ENCODE assay signal across 20 cellular contexts in genomic region chr20:1507276-1507675, GRCh38. TPM values are rescaled to one million over a fixed set of nuclear protein-coding genes. Genes with fewer than 3 reads are reported as not detected.
DNase-seq lines count a peak whose midpoint lies in the region; TF ChIP-seq lines count a peak whose summit lies in the region.
"Had no signal": no experiment of that assay in that cellular context is flagged by ENCODE, and none has a peak within 500 bp of the region (broad histone marks: within the 10 kb centered on the region; RNA-seq: fewer than 3 reads in every experiment).

No MANE protein-coding gene starts in this region.

- no peak for TF ChIP-seq POLR2A in thyroid gland (IDR thresholded peaks at IDR 0.05)

- H3K79me2 ChIP-seq in neural progenitor cell (ENCODE audit: low read depth) = no peaks in the 10 kb centered on the region

- H3K27ac Mint-ChIP-seq in neural progenitor cell = no peak overlapping the region
- H3K27ac Mint-ChIP-seq: CD14-positive monocyte; CD4-positive, alpha-beta memory T cell had no signal

- intact Hi-C loops in thyroid gland (cut with DNase I) = no loop called here

- no peaks in the 10 kb centered on the region for H3F3A ChIP-seq in neural progenitor cell (ENCODE audit: low read depth)

- H3K4me3 ChIP-seq in WERI-Rb-1 (ENCODE audit: low read depth, low read length) (no peak overlapping the region), neural progenitor cell (no peak overlapping the region), thyroid gland (replicated peaks in 1 of 3) (no peak overlapping the region)
- H3K4me3 ChIP-seq: A549, BLaER1, GM23248 had no signal

- H3K36me3 Mint-ChIP-seq in neural progenitor cell = no peaks in the 10 kb centered on the region
- H3K36me3 Mint-ChIP-seq: CD4-positive, alpha-beta memory T cell had no signal

- H3K9ac ChIP-seq in neural progenitor cell = no peak overlapping the region
- H3K9ac ChIP-seq: BLaER1, GM23248 had no signal

- H3K27me3 ChIP-seq in WERI-Rb-1 (ENCODE audit: insufficient read depth, low read depth, severe bottlenecking) = peaks cover 10% of the 10 kb centered on the region
- no peaks in the 10 kb centered on the region for H3K27me3 ChIP-seq in neural progenitor cell
- H3K27me3 ChIP-seq in thyroid gland = no peaks in the 10 kb centered on the region
- H3K27me3 ChIP-seq: BLaER1 had no signal

- H2AFZ ChIP-seq in neural progenitor cell (replicated peaks) = no peak overlapping the region
- H2AFZ ChIP-seq: GM23248 had no signal

- WGBS in thyroid gland, 2 donors = 70 to 73% methylated on average over 3 of the region's 3 CpGs

- peaks cover 2% of the 10 kb centered on the region for H3K27me3 Mint-ChIP-seq in neural progenitor cell (ENCODE audit: insufficient read depth, low read depth)

- TF ChIP-seq CTCF in WERI-Rb-1 (IDR thresholded peaks at IDR 0.05; ENCODE audit: low read depth, low read length) (no peak), neural progenitor cell (IDR thresholded peaks at IDR 0.05) (no peak), thyroid gland (IDR thresholded peaks at IDR 0.05) (no peak)

- H3K4me1 ChIP-seq in neural progenitor cell (peaks cover 3% of the 10 kb centered on the region), thyroid gland (no peaks in the 10 kb centered on the region)
- H3K4me1 ChIP-seq: BLaER1 had no signal

- H3K9me3 ChIP-seq in WERI-Rb-1 (ENCODE audit: severe bottlenecking) (no peaks in the 10 kb centered on the region), neural progenitor cell (ENCODE audit: low read depth) (no peaks in the 10 kb centered on the region), thyroid gland (no peaks in the 10 kb centered on the region)
- H3K9me3 ChIP-seq: BLaER1 had no signal

- peaks cover 8% of the 10 kb centered on the region for H3K9me3 Mint-ChIP-seq in neural progenitor cell

- DNase-seq in NCI-H524 (lab: John Stamatoyannopoulos, UW) (peak; percentile 16 to 20), NCI-H524 treated with DMSO at 0.1 percent for 48 hours (lab: John Stamatoyannopoulos, UW) (no peak), NCI-H82 (lab: John Stamatoyannopoulos, UW) (peak; percentile 80), WERI-Rb-1 (peak; percentile 66), neural progenitor cell (ENCODE audit: low spot score) (peak; percentile 60), thyroid gland (no peak), hepatic stellate cell (ENCODE audit: low spot score) (no peak)
- DNase-seq: AML-193; CD4-positive, alpha-beta memory T cell; DMS153; DMS79; GDM1; GM23248; HCEC 1CT had no signal

- no peaks in the 10 kb centered on the region for H3K4me1 Mint-ChIP-seq in neural progenitor cell

- H3K36me3 ChIP-seq in WERI-Rb-1 = no peaks in the 10 kb centered on the region
- H3K36me3 ChIP-seq in neural progenitor cell = no peaks in the 10 kb centered on the region
- H3K36me3 ChIP-seq in thyroid gland = no peaks in the 10 kb centered on the region
- H3K36me3 ChIP-seq: BLaER1 had no signal

- no peak overlapping the region for H3K4me2 ChIP-seq in neural progenitor cell
- H3K4me2 ChIP-seq: A549, BLaER1 had no signal

- H3K4me3 Mint-ChIP-seq in neural progenitor cell = no peak overlapping the region
- H3K4me3 Mint-ChIP-seq: CD14-positive monocyte; CD4-positive, alpha-beta memory T cell had no signal

- H3K27ac ChIP-seq in WERI-Rb-1 (no peak overlapping the region), neural progenitor cell (no peak overlapping the region), thyroid gland (no peak overlapping the region)
- H3K27ac ChIP-seq: 22Rv1, A549, BLaER1, GM23248 had no signal

- H4K20me1 ChIP-seq in neural progenitor cell (ENCODE audit: low read depth) = no peaks in the 10 kb centered on the region
- H4K20me1 ChIP-seq: BLaER1 had no signal

RNA-seq across cellular contexts. Expression of gene SIRPB2, which starts 16.1 kb away (rescaled TPM):
- total RNA-seq in neural progenitor cell (ENCODE audit: low replicate concordance) (not detected in 2 replicates), thyroid gland (1 to 10 TPM; 1.3 to 4.5 (median 2.3) TPM)
- total RNA-seq: CD4-positive, alpha-beta memory T cell; Daoy; GM23248; HT-29 had no signal

RNA-seq across cellular contexts. Expression of gene NSFL1C, which starts 40.6 kb away (rescaled TPM):
- 30.5 and 43.4 TPM in 2 replicates for total RNA-seq in neural progenitor cell (ENCODE audit: low replicate concordance)
- total RNA-seq in thyroid gland = 10 to 100 TPM; 42.2 to 51.3 (median 48.8) TPM

RNA-seq across cellular contexts. Expression of gene SIRPD, which starts 50.2 kb away (rescaled TPM):
- total RNA-seq in neural progenitor cell (ENCODE audit: low replicate concordance) (not detected in 2 replicates), thyroid gland (not detected)
- total RNA-seq: Daoy, GM23248, HT-29 had no signal

Comparison
In these comparisons a context has a peak if more than half of its experiments do, and no peak if none do; other contexts are left out.
1. DNase-seq: peak in NCI-H524 (2 of 2), NCI-H82 (single experiment), WERI-Rb-1 (single experiment) and neural progenitor cell (single experiment); none in NCI-H524 treated with DMSO at 0.1 percent for 48 hours (single experiment), thyroid gland (0 of 2) and hepatic stellate cell (single experiment).